8 cellular contexts compared by ENCODE assay signal in genomic region chr2:28447943-28448737, GRCh38. TPM values are rescaled to one million over a fixed set of nuclear protein-coding genes. Genes with fewer than 3 reads are reported as not detected.
DNase-seq lines count a peak whose midpoint lies in the region; ATAC-seq and TF ChIP-seq lines count a peak whose summit lies in the region.
"Had no signal": no experiment of that assay in that cellular context is flagged by ENCODE, and none has a peak within 500 bp of the region (broad histone marks: within the 10 kb centered on the region; RNA-seq: fewer than 3 reads in every experiment).

No MANE protein-coding gene starts in this region.

- H3K9me3 ChIP-seq in RWPE2 (ENCODE audit: severe bottlenecking), result no peaks in the 10 kb centered on the region

- H3K4me1 ChIP-seq in RWPE2 (ENCODE audit: insufficient read depth, poor library complexity, severe bottlenecking), result peaks cover 56% of the 10 kb centered on the region

- H3K27ac Mint-ChIP-seq in mesothelial cell of epicardium, result no peak overlapping the region
- H3K27ac Mint-ChIP-seq: brain had no signal

- no peak overlapping the region for H3K4me3 Mint-ChIP-seq in mesothelial cell of epicardium
- H3K4me3 Mint-ChIP-seq: brain had no signal

- no peaks in the 10 kb centered on the region for H3K27me3 ChIP-seq in RWPE2 (ENCODE audit: insufficient read depth, poor library complexity, severe bottlenecking)

- no peaks in the 10 kb centered on the region for H3K36me3 Mint-ChIP-seq in mesothelial cell of epicardium
- H3K36me3 Mint-ChIP-seq: brain had no signal

- H3K4me1 Mint-ChIP-seq in mesothelial cell of epicardium, result peaks cover 9% of the 10 kb centered on the region
- H3K4me1 Mint-ChIP-seq: brain had no signal

- H3K36me3 ChIP-seq in RWPE2 (ENCODE audit: low read depth), result no peaks in the 10 kb centered on the region

- DNase-seq in HFF-Myc (ENCODE audit: extremely low read depth, low read depth), result peak; percentile 29
- DNase-seq in RWPE2 (ENCODE audit: low spot score), result no peak
- peak; percentile 89 for DNase-seq in fibroblast of gingiva (ENCODE audit: low read depth)
- peak; percentile 76 for DNase-seq in skeletal muscle cell (ENCODE audit: low read depth)
- DNase-seq in mesothelial cell of epicardium (ENCODE audit: low spot score in 2 of 2, unreplicated experiment in 2 of 2), result no peak
- no peak for DNase-seq in activated CD8-positive, alpha-beta memory T cell treated with anti-CD3 and anti-CD28 coated beads, Interleukin-2, amount 50 U/mL, for 48 hours

- no peaks in the 10 kb centered on the region for H3K27me3 Mint-ChIP-seq in mesothelial cell of epicardium (ENCODE audit: low read depth)

- H3K4me3 ChIP-seq in HFF-Myc (replicated peaks; ENCODE audit: low read depth, low read length) (no peak overlapping the region), RWPE2 (ENCODE audit: severe bottlenecking) (no peak overlapping the region), skeletal muscle cell (ENCODE audit: low read depth, low read length) (no peak overlapping the region)

- no peak for TF ChIP-seq CTCF in HFF-Myc (IDR thresholded peaks at IDR 0.05; ENCODE audit: low read depth, low read length, missing control alignments)
- TF ChIP-seq CTCF in RWPE2 (IDR thresholded peaks at IDR 0.05; ENCODE audit: poor library complexity, severe bottlenecking), result no peak
- TF ChIP-seq CTCF in mesothelial cell of epicardium (IDR thresholded peaks at IDR 0.05; ENCODE audit: unreplicated experiment), result no peak

- no peaks in the 10 kb centered on the region for H3K9me3 Mint-ChIP-seq in mesothelial cell of epicardium

- ATAC-seq in RWPE2 (ENCODE audit: low read depth) (peak; percentile 39), HG02610 (IDR thresholded peaks at IDR 0.05; ENCODE audit: unreplicated experiment) (no peak)

- peak overlapping the region; percentile 92 for H3K27ac ChIP-seq in RWPE2 (ENCODE audit: poor library complexity, severe bottlenecking)

RNA-seq across cellular contexts. Expression of gene PLB1, which starts 47.7 kb away (rescaled TPM):
- total RNA-seq in mesothelial cell of epicardium, result 1.1 to 2.2 TPM (median 1.2 TPM) in 3 replicates

RNA-seq across cellular contexts. Expression of gene FOSL2, which starts 55.5 kb away (rescaled TPM):
- total RNA-seq in mesothelial cell of epicardium, result 60.3 to 62.3 TPM (median 60.5 TPM) in 3 replicates

Comparison
In these comparisons a context has a peak if more than half of its experiments do, and no peak if none do; other contexts are left out.
1. DNase-seq: peak in HFF-Myc (single experiment), fibroblast of gingiva (single experiment) and skeletal muscle cell (single experiment); none in RWPE2 (single experiment), mesothelial cell of epicardium (0 of 2) and activated CD8-positive, alpha-beta memory T cell treated with anti-CD3 and anti-CD28 coated beads, Interleukin-2, amount 50 U/mL, for 48 hours (single experiment).